Comparison of ENCODE assay signal across 14 cellular contexts in genomic region chr5:175524211-175524610, GRCh38.
"Had no signal": no experiment of that assay in that cellular context is flagged by ENCODE, and none has a peak within 500 bp of the region (broad histone marks: within the 10 kb centered on the region; RNA-seq: fewer than 3 reads in every experiment).

No MANE protein-coding gene starts in this region.

- H3K9me3 ChIP-seq: adrenal gland, gastroesophageal sphincter, left lung, sigmoid colon, testis, upper lobe of right lung had no signal

- H3K27ac ChIP-seq: adrenal gland, epithelial cell of prostate, gastroesophageal sphincter, left lung, sigmoid colon, testis, upper lobe of right lung had no signal

- H3K27me3 ChIP-seq: adrenal gland, gastroesophageal sphincter, left lung, sigmoid colon, testis, upper lobe of right lung had no signal

- H3K4me3 Mint-ChIP-seq: memory B cell, nephron had no signal

- H3K9me3 Mint-ChIP-seq: memory B cell, nephron had no signal

- FAIRE-seq: keratinocyte had no signal

- H3K27me3 Mint-ChIP-seq: memory B cell had no signal

- H3K4me1 Mint-ChIP-seq: memory B cell, nephron had no signal

- H3K4me3 ChIP-seq: adrenal gland, gastroesophageal sphincter, left lung, sigmoid colon, testis, upper lobe of right lung had no signal

- ATAC-seq: gastroesophageal sphincter, left lung, upper lobe of right lung had no signal

- H3K27ac Mint-ChIP-seq: memory B cell, nephron had no signal

- DNase-seq: adrenal gland; central memory CD4-positive, alpha-beta T cell; effector memory CD4-positive, alpha-beta T cell; left lung; sigmoid colon; stimulated activated CD4-positive, alpha-beta T cell treated with anti-CD3 and anti-CD28 coated beads, Interleukin-2, amount 100 ng/mL, for 24 hours; stimulated activated naive CD4-positive, alpha-beta T cell; testis; upper lobe of right lung had no signal

- H3K4me1 ChIP-seq: adrenal gland, gastroesophageal sphincter, sigmoid colon, testis, upper lobe of right lung had no signal
